ENCODE assay signal across 15 cellular contexts in genomic region chr1:91647061-91647460, GRCh38.
"Had no signal": no experiment of that assay in that cellular context is flagged by ENCODE, and none has a peak within 500 bp of the region (broad histone marks: within the 10 kb centered on the region; RNA-seq: fewer than 3 reads in every experiment).

No MANE protein-coding gene starts in this region.

- H3K27ac ChIP-seq: ascending aorta, coronary artery, gastrocnemius medialis, thoracic aorta had no signal

- H3K36me3 ChIP-seq: ascending aorta, gastrocnemius medialis, thoracic aorta had no signal

- H3K27ac Mint-ChIP-seq: activated naive CD8-positive, alpha-beta T cell; stimulated activated naive CD8-positive, alpha-beta T cell treated with anti-CD3 and anti-CD28 coated beads, Interleukin-15, Interleukin-2, amounts not matched to agents 100 ng/mL and 50 ng/mL, for 24 hours had no signal

- H3K27me3 ChIP-seq: ascending aorta, gastrocnemius medialis had no signal

- H3K4me3 ChIP-seq: ascending aorta, coronary artery, gastrocnemius medialis, thoracic aorta had no signal

- FAIRE-seq: keratinocyte had no signal

- H3K4me3 Mint-ChIP-seq: activated naive CD8-positive, alpha-beta T cell; neural crest cell; stimulated activated naive CD8-positive, alpha-beta T cell treated with anti-CD3 and anti-CD28 coated beads, Interleukin-15, Interleukin-2, amounts not matched to agents 100 ng/mL and 50 ng/mL, for 24 hours had no signal

- ATAC-seq: gastrocnemius medialis, left ventricle myocardium superior had no signal

- DNase-seq: activated CD4-positive, alpha-beta T cell treated with anti-CD3 and anti-CD28 coated beads, Interleukin-2, amount 50 U/mL, for 1 hour; activated effector memory CD4-positive, alpha-beta T cell treated with Interleukin-2 at 50 U/mL for 16 hours; effector CD4-positive, alpha-beta T cell; gastrocnemius medialis; left ventricle myocardium superior; stimulated activated CD4-positive, alpha-beta T cell treated with anti-CD3 and anti-CD28 coated beads, Interleukin-12 subunit alpha, Interleukin-12 subunit beta, amount 100 ng/mL, for 4 hours; stimulated activated CD4-positive, alpha-beta T cell treated with anti-CD3 and anti-CD28 coated beads, Interleukin-2, amount 100 ng/mL, for 48 hours; stimulated activated CD8-positive, alpha-beta memory T cell treated with anti-CD3 and anti-CD28 coated beads, Interleukin-4, amount 100 ng/mL, for 48 hours had no signal

- H3K36me3 Mint-ChIP-seq: activated naive CD8-positive, alpha-beta T cell had no signal

- H3K9me3 ChIP-seq: ascending aorta, gastrocnemius medialis, thoracic aorta had no signal

- H3K9me3 Mint-ChIP-seq: neural crest cell; stimulated activated naive CD8-positive, alpha-beta T cell treated with anti-CD3 and anti-CD28 coated beads, Interleukin-15, Interleukin-2, amounts not matched to agents 100 ng/mL and 50 ng/mL, for 24 hours had no signal
